14 cellular contexts compared by ENCODE assay signal in the genomic region with DNA sequence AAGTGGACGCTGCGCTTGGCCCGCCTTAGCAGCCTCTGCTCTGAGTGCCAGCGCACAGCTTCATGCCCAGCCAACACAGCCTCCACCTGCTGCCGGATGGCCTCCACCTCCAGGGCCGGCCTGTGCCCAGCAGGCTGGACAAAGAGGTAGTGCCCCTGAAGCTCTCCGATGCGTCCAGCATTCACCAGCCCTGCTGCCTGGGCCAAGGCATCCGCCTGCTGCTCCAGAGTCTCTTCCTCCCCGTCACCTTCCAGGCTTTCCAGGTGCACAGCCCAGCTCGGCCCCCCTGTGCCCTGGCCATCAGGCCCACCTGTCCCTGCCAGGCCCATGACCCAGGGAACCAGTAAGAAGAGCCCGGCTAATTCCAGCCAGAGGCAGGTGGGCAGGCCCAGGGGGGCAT. TPM values are rescaled to one million over a fixed set of nuclear protein-coding genes. Genes with fewer than 3 reads are reported as not detected.
DNase-seq lines count a peak whose midpoint lies in the region; ATAC-seq, FAIRE-seq and TF ChIP-seq lines count a peak whose summit lies in the region.
"Had no signal": no experiment of that assay in that cellular context is flagged by ENCODE, and none has a peak within 500 bp of the region (broad histone marks: within the 10 kb centered on the region; RNA-seq: fewer than 3 reads in every experiment).

No MANE protein-coding gene starts in this region.

- H3K9ac ChIP-seq in Loucy (ENCODE audit: low read depth, low read length, poor library complexity, severe bottlenecking) (no peak overlapping the region), GM12878 (ENCODE audit: control insufficient read depth, insufficient read depth, low read length) (peak overlapping the region; percentile 93; the same call in 1 of the 2 replicates), endodermal cell (ENCODE audit: extremely low read depth, low read length, poor library complexity, severe bottlenecking) (no peak overlapping the region)

- H3K4me1 Mint-ChIP-seq in activated CD4-positive, alpha-beta T cell treated with anti-CD3 and anti-CD28 coated beads, Interleukin-2, amount 10 ng/mL, durations not matched to agents 24 days and 14 days = peaks cover 45% of the 10 kb centered on the region
- H3K4me1 Mint-ChIP-seq in neural crest cell (peaks cover 49% of the 10 kb centered on the region), endodermal cell (peaks cover 31% of the 10 kb centered on the region)

- no peak for TF ChIP-seq EP300 in GM12878 (IDR thresholded peaks at IDR 0.05; ENCODE audit: borderline replicate concordance in 1 of 2, control insufficient read depth in 1 of 2, low read depth in 2 of 2, low read length in 2 of 2)

- FAIRE-seq in GM12878 (lab: Jason Lieb, UNC) = no peak
- FAIRE-seq: A204.1, H54, pancreas had no signal

- H2AFZ ChIP-seq in Loucy (ENCODE audit: low read length) = no peak overlapping the region
- no peak overlapping the region for H2AFZ ChIP-seq in GM12878 (ENCODE audit: control insufficient read depth, low read depth, low read length)

- no peak for TF ChIP-seq RAD21 in GM12878 (IDR thresholded peaks at IDR 0.05; ENCODE audit: insufficient read depth, low read depth, low read length)

- H3K27ac Mint-ChIP-seq in activated CD4-positive, alpha-beta T cell treated with anti-CD3 and anti-CD28 coated beads, Interleukin-2, amount 10 ng/mL, durations not matched to agents 24 days and 14 days = peak overlapping the region; percentile 98
- H3K27ac Mint-ChIP-seq in neural crest cell (ENCODE audit: unreplicated experiment) (no peak overlapping the region), endodermal cell (no peak overlapping the region)

- peaks cover 20% of the 10 kb centered on the region; the same call in 1 of the 2 replicates for H3K36me3 ChIP-seq in Loucy (ENCODE audit: insufficient read depth, low read length)
- peaks cover 22 to 24% of the 10 kb centered on the region in 2 experiments; a peak in 3 of 4 replicates for H3K36me3 ChIP-seq in GM12878 (ENCODE audit: control insufficient read depth in 2 of 2, insufficient read depth in 2 of 2, low read length in 1 of 2)
- H3K36me3 ChIP-seq in endodermal cell (ENCODE audit: control insufficient read depth, insufficient read depth, low read length) = peaks cover 51% of the 10 kb centered on the region

- H3K4me3 Mint-ChIP-seq in activated CD4-positive, alpha-beta T cell treated with anti-CD3 and anti-CD28 coated beads, Interleukin-2, amount 10 ng/mL, durations not matched to agents 24 days and 14 days = peak overlapping the region; percentile 93
- H3K4me3 Mint-ChIP-seq in neural crest cell (peak overlapping the region; percentile 96), endodermal cell (no peak overlapping the region)

- H3K4me1 ChIP-seq in Loucy (ENCODE audit: insufficient read depth, low read length, poor library complexity, severe bottlenecking) = peaks cover 28% of the 10 kb centered on the region
- H3K4me1 ChIP-seq in GM12878 (ENCODE audit: control insufficient read depth, insufficient read depth, low read length) = peaks cover 9% of the 10 kb centered on the region
- H3K4me1 ChIP-seq in endodermal cell (ENCODE audit: control insufficient read depth, insufficient read depth, low read length) = peaks cover 9% of the 10 kb centered on the region

- no peaks in the 10 kb centered on the region for H3K27me3 Mint-ChIP-seq in activated CD4-positive, alpha-beta T cell treated with anti-CD3 and anti-CD28 coated beads, Interleukin-2, amount 10 ng/mL, durations not matched to agents 24 days and 14 days
- no peaks in the 10 kb centered on the region for H3K27me3 Mint-ChIP-seq in neural crest cell (ENCODE audit: low read depth)
- H3K27me3 Mint-ChIP-seq in endodermal cell (ENCODE audit: insufficient read depth) = no peaks in the 10 kb centered on the region

- POLR2A ChIA-PET in GM12878 (lab: Charles Lee) = interaction anchor here (0.5 to 3.6 kb wide), 3 partner anchors 29 to 51 kb away, joined by 3 to 51 read pairs (median 3); a partner anchor contains a TSS

- no peaks in the 10 kb centered on the region for H3K9me3 Mint-ChIP-seq in activated CD4-positive, alpha-beta T cell treated with anti-CD3 and anti-CD28 coated beads, Interleukin-2, amount 10 ng/mL, durations not matched to agents 24 days and 14 days
- no peaks in the 10 kb centered on the region for H3K9me3 Mint-ChIP-seq in neural crest cell
- H3K9me3 Mint-ChIP-seq in endodermal cell = no peaks in the 10 kb centered on the region

- H3K79me2 ChIP-seq in Loucy (ENCODE audit: insufficient read depth, low read length) (peaks cover 42% of the 10 kb centered on the region), GM12878 (ENCODE audit: control insufficient read depth, insufficient read depth, low read length) (peaks cover 46% of the 10 kb centered on the region)

- WGBS in GM12878 (ENCODE audit: insufficient coverage, insufficient replicate concordance, low lambda C conversion rate, missing lambda C conversion rate) = 95% methylated on average over 12 of the region's 12 CpGs
- WGBS in endodermal cell (ENCODE audit: insufficient coverage in 1 of 2, insufficient read length in 1 of 2), 2 experiments = 94 to 100% methylated on average over 7 to 12 of the region's 12 CpGs

- H3K27ac ChIP-seq in GM12878 (ENCODE audit: control insufficient read depth, insufficient read depth) (peak overlapping the region; percentile 87), endodermal cell (ENCODE audit: low read depth, low read length) (no peak overlapping the region)
- H3K27ac ChIP-seq: pancreas had no signal

- DNase-seq in activated CD4-positive, alpha-beta T cell treated with anti-CD3 and anti-CD28 coated beads, Interleukin-2, amount 10 ng/mL, durations not matched to agents 24 days and 14 days = no peak
- no peak for DNase-seq in activated CD4-positive, alpha-beta T cell treated with anti-CD3 and anti-CD28 coated beads, Interleukin-2, amount 50 U/mL, for 4 hours
- DNase-seq in GM12878 (ENCODE audit: low read depth, low spot score) (no peak), neural crest cell (ENCODE audit: low read depth, low spot score) (no peak), endodermal cell (no peak), kidney tubule cell (ENCODE audit: low spot score) (no peak)
- DNase-seq: NCI-H187, NCI-H524 treated with DMSO at 0.1 percent for 48 hours, Peyer's patch had no signal

- in situ Hi-C loops in GM12878 (cut with MboI) = loop anchor here (5.0 kb wide), 1 partner anchor 352 kb away; no protein-coding TSS in a partner anchor

- SMC1A ChIA-PET in GM12878 (lab: Charles Lee; ENCODE audit: uncharacterized antibody, unreplicated experiment) = interaction anchor here (1.0 to 12.2 kb wide), 2 partner anchors 49 to 84 kb away, joined by 3 to 187 read pairs; a partner anchor contains a TSS

- H4K20me1 ChIP-seq in Loucy (ENCODE audit: insufficient read depth, low read length, poor library complexity, severe bottlenecking) (no peaks in the 10 kb centered on the region), GM12878 (ENCODE audit: control insufficient read depth, insufficient read depth) (no peaks in the 10 kb centered on the region; the same call in 1 of the 2 replicates)

- H3K9me3 ChIP-seq in Loucy (ENCODE audit: insufficient read depth, low read depth, low read length) (no peaks in the 10 kb centered on the region), GM12878 (replicated peaks; ENCODE audit: control insufficient read depth, insufficient read depth, low read length) (no peaks in the 10 kb centered on the region), endodermal cell (ENCODE audit: control insufficient read depth, low read length) (no peaks in the 10 kb centered on the region)
- H3K9me3 ChIP-seq: pancreas, Peyer's patch had no signal

- no peak for TF ChIP-seq CTCF in Loucy (conservative IDR thresholded peaks at IDR 0.05; ENCODE audit: low read length)
- no peak for TF ChIP-seq CTCF in GM12878 (IDR thresholded peaks at IDR 0.05 in 2 of 3, conservative IDR thresholded peaks at IDR 0.05 in 1 of 3; ENCODE audit: control insufficient read depth in 2 of 3, extremely low read depth in 1 of 3, insufficient read depth in 1 of 3, low read depth in 3 of 3, low read length in 3 of 3)
- TF ChIP-seq CTCF in neural crest cell (conservative IDR thresholded peaks at IDR 0.05) = no peak
- TF ChIP-seq CTCF in endodermal cell (conservative IDR thresholded peaks at IDR 0.05) = no peak

- H3K4me2 ChIP-seq in Loucy (ENCODE audit: low read depth, low read length, poor library complexity, severe bottlenecking) (peak overlapping the region; percentile 92), GM12878 (ENCODE audit: control insufficient read depth, insufficient read depth) (peak overlapping the region; percentile 5; the same call in 1 of the 2 replicates)

- TF ChIP-seq POLR2A in GM12878 (IDR thresholded peaks at IDR 0.05; ENCODE audit: low read depth, low read length) = 0 out of 2 replicates have a peak, but pooled peaks have one; percentile 16

- no peaks in the 10 kb centered on the region for H3K27me3 ChIP-seq in Loucy (ENCODE audit: insufficient read depth, low read length, poor library complexity, severe bottlenecking)
- no peaks in the 10 kb centered on the region for H3K27me3 ChIP-seq in GM12878 (replicated peaks in 1 of 2; ENCODE audit: control insufficient read depth in 2 of 2, insufficient read depth in 2 of 2, low read length in 1 of 2)
- H3K27me3 ChIP-seq in endodermal cell (ENCODE audit: control insufficient read depth, insufficient read depth, low read length, poor library complexity, severe bottlenecking) = no peaks in the 10 kb centered on the region
- H3K27me3 ChIP-seq: pancreas, Peyer's patch had no signal

- H3K36me3 Mint-ChIP-seq in activated CD4-positive, alpha-beta T cell treated with anti-CD3 and anti-CD28 coated beads, Interleukin-2, amount 10 ng/mL, durations not matched to agents 24 days and 14 days (ENCODE audit: low read depth) = peaks cover 58% of the 10 kb centered on the region
- peaks cover 2% of the 10 kb centered on the region for H3K36me3 Mint-ChIP-seq in neural crest cell (ENCODE audit: low read depth)
- H3K36me3 Mint-ChIP-seq in endodermal cell (ENCODE audit: low read depth) = peaks cover 30% of the 10 kb centered on the region

- no TSS peak for BruUV-seq in GM12878 (replicated peaks; lab: Mats Ljungman, UMichigan)

- CTCF ChIA-PET in GM12878 (lab: Yijun Ruan, JAX) = interaction anchor here (0.9 to 17.3 kb wide), 8 partner anchors 8 to 588 kb away, joined by 3 to 422 read pairs (median 4); a partner anchor contains a TSS

- no peaks in the 10 kb centered on the region for H3F3A ChIP-seq in Loucy (ENCODE audit: low read depth)

- ATAC-seq in GM12878 (no peak), GM21515 (IDR thresholded peaks at IDR 0.05; ENCODE audit: unreplicated experiment) (no peak)
- ATAC-seq: pancreas had no signal

- intact Hi-C loops in activated CD4-positive, alpha-beta T cell treated with anti-CD3 and anti-CD28 coated beads, Interleukin-2, amount 10 ng/mL, durations not matched to agents 24 days and 14 days (cut with micrococcal nuclease) = no loop called here
- intact Hi-C loops in GM12878 (cut with micrococcal nuclease; ENCODE audit: unreplicated experiment) = loop anchor here (5.0 kb wide), 2 partner anchors 392 to 437 kb away; a partner anchor contains a TSS

- no peaks in the 10 kb centered on the region for H3K9me2 ChIP-seq in Loucy (replicated peaks; ENCODE audit: low read depth, low read length)

- H3K4me3 ChIP-seq in Loucy (ENCODE audit: low read length, poor library complexity, severe bottlenecking) = peak overlapping the region; percentile 97
- no peak overlapping the region for H3K4me3 ChIP-seq in GM12878
- H3K4me3 ChIP-seq in endodermal cell (ENCODE audit: low read length) = no peak overlapping the region
- H3K4me3 ChIP-seq: pancreas had no signal

- RAD21 ChIA-PET in GM12878 (lab: Charles Lee; ENCODE audit: unreplicated experiment) = interaction anchor here (1.6 to 9.9 kb wide), 2 partner anchors 49 to 55 kb away, joined by 3 to 159 read pairs; a partner anchor contains a TSS

RNA-seq across cellular contexts. Expression of a gene that starts 2.5 kb away (rescaled TPM):
- total RNA-seq in activated CD4-positive, alpha-beta T cell treated with anti-CD3 and anti-CD28 coated beads, Interleukin-2, amount 10 ng/mL, durations not matched to agents 24 days and 14 days = 160 and 165 TPM in 2 replicates
- 171 and 196 TPM in 2 replicates for total RNA-seq in GM12878 (2013; cell fraction: nucleolus; rRNA removed)
- total RNA-seq in GM12878 (2014; rRNA removed) (55.7 and 59.3 TPM in 2 replicates), GM12878 (2014; rRNA removed; fragmentation: Illumina TruSeq; extraction: Trizol) (38.3 and 42.5 TPM in 2 replicates), GM12878 (2021) (69.8 and 81.5 TPM in 2 replicates), neural crest cell (49.7 and 53.1 TPM in 2 replicates), endodermal cell (10 to 100 TPM; 56.5 to 58.6 TPM)
- polyA plus RNA-seq in GM12878 (2011; ENCODE audit: low read depth) = 17.2 TPM
- polyA plus RNA-seq in GM12878 (2011; rRNA removed) (29.5 and 45.9 TPM in 2 replicates), GM12878 (2014; fragmentation: Illumina TruSeq; extraction: Trizol) (42.5 and 61.2 TPM in 2 replicates), GM12878 (2014; fragmentation: Nextera tagmentation; extraction: Ambion mirVana) (1 to 10 TPM; 5.5 to 5.7 TPM), GM12878 (2014; rRNA removed) (68.0 and 73.0 TPM in 2 replicates), GM12878 (2016; fragmentation: Nextera tagmentation; extraction: Ambion mirVana) (10 to 100 TPM; 51.4 to 51.8 TPM)
- 46.3 and 62.0 TPM in 2 replicates for polyA plus RNA-seq in GM12878 (2011; cell fraction: cytosol; rRNA removed)
- 237 and 245 TPM in 2 replicates for polyA plus RNA-seq in GM12878 (2011; cell fraction: nucleus; rRNA removed)
- polyA plus RNA-seq in GM12878 (2012) = 29.4 and 40.0 TPM in 2 replicates
- polyA minus RNA-seq in GM12878 (2011; rRNA and poly(A)+ RNA removed) = 40.2 and 61.4 TPM in 2 replicates
- 11.6 and 20.1 TPM in 2 replicates for polyA minus RNA-seq in GM12878 (2011; cell fraction: cytosol; rRNA and poly(A)+ RNA removed)
- polyA minus RNA-seq in GM12878 (2011; cell fraction: nucleus; rRNA and poly(A)+ RNA removed) = 34.6 and 60.9 TPM in 2 replicates
- 27.4 TPM for polyA plus RNA-seq in endodermal cell (2013, experiment 1 of 2)
- 21.1 TPM for polyA plus RNA-seq in endodermal cell (2013, experiment 2 of 2)

RNA-seq across cellular contexts. Expression of a gene that starts 3.1 kb away (rescaled TPM):
- 22.0 and 23.2 TPM in 2 replicates for total RNA-seq in activated CD4-positive, alpha-beta T cell treated with anti-CD3 and anti-CD28 coated beads, Interleukin-2, amount 10 ng/mL, durations not matched to agents 24 days and 14 days
- 37.6 and 40.7 TPM in 2 replicates for total RNA-seq in GM12878 (2013; cell fraction: nucleolus; rRNA removed)
- total RNA-seq in GM12878 (2014; rRNA removed) = 6.0 and 7.0 TPM in 2 replicates
- total RNA-seq in GM12878 (2014; rRNA removed; fragmentation: Illumina TruSeq; extraction: Trizol) = 8.2 and 8.3 TPM in 2 replicates
- 15.2 and 16.8 TPM in 2 replicates for total RNA-seq in GM12878 (2021)
- polyA plus RNA-seq in GM12878 (2011; ENCODE audit: low read depth) = 7.2 TPM
- polyA plus RNA-seq in GM12878 (2011; rRNA removed) = 10.0 and 12.7 TPM in 2 replicates
- 10.7 and 12.7 TPM in 2 replicates for polyA plus RNA-seq in GM12878 (2011; cell fraction: cytosol; rRNA removed)
- polyA plus RNA-seq in GM12878 (2011; cell fraction: nucleus; rRNA removed) = 41.4 and 45.4 TPM in 2 replicates
- polyA plus RNA-seq in GM12878 (2012) = 6.9 and 11.4 TPM in 2 replicates
- 13.8 and 19.9 TPM in 2 replicates for polyA plus RNA-seq in GM12878 (2014; fragmentation: Illumina TruSeq; extraction: Trizol)
- 1 to 10 TPM; 4.8 to 6.2 TPM for polyA plus RNA-seq in GM12878 (2014; fragmentation: Nextera tagmentation; extraction: Ambion mirVana)
- 8.2 and 11.4 TPM in 2 replicates for polyA plus RNA-seq in GM12878 (2014; rRNA removed)
- polyA plus RNA-seq in GM12878 (2016; fragmentation: Nextera tagmentation; extraction: Ambion mirVana) = 10 to 100 TPM; 12.8 to 15.3 TPM
- polyA minus RNA-seq in GM12878 (2011; rRNA and poly(A)+ RNA removed) = 21.2 and 28.2 TPM in 2 replicates
- 6.9 and 7.5 TPM in 2 replicates for polyA minus RNA-seq in GM12878 (2011; cell fraction: cytosol; rRNA and poly(A)+ RNA removed)
- polyA minus RNA-seq in GM12878 (2011; cell fraction: nucleus; rRNA and poly(A)+ RNA removed) = 14.5 and 22.1 TPM in 2 replicates
- total RNA-seq in neural crest cell = 47.2 and 47.5 TPM in 2 replicates
- 10 to 100 TPM; 46.4 to 51.1 TPM for total RNA-seq in endodermal cell
- polyA plus RNA-seq in endodermal cell (2013, experiment 1 of 2) = 35.7 TPM
- 37.2 TPM for polyA plus RNA-seq in endodermal cell (2013, experiment 2 of 2)

RNA-seq across cellular contexts. Expression of a gene that starts 30.2 kb away (rescaled TPM):
- total RNA-seq in activated CD4-positive, alpha-beta T cell treated with anti-CD3 and anti-CD28 coated beads, Interleukin-2, amount 10 ng/mL, durations not matched to agents 24 days and 14 days = 2.7 and 3.8 TPM in 2 replicates
- 17.4 and 21.3 TPM in 2 replicates for total RNA-seq in GM12878 (2013; cell fraction: nucleolus; rRNA removed)
- total RNA-seq in GM12878 (2014; rRNA removed) = 1.9 and 2.0 TPM in 2 replicates
- 1.5 and 1.6 TPM in 2 replicates for total RNA-seq in GM12878 (2014; rRNA removed; fragmentation: Illumina TruSeq; extraction: Trizol)
- total RNA-seq in GM12878 (2021) = 3.9 and 4.6 TPM in 2 replicates
- 2.9 TPM for polyA plus RNA-seq in GM12878 (2011; ENCODE audit: low read depth)
- 3.5 and 3.9 TPM in 2 replicates for polyA plus RNA-seq in GM12878 (2011; rRNA removed)
- polyA plus RNA-seq in GM12878 (2011; cell fraction: cytosol; rRNA removed) = 1.2 and 1.9 TPM in 2 replicates
- polyA plus RNA-seq in GM12878 (2011; cell fraction: nucleus; rRNA removed) = 36.5 and 46.4 TPM in 2 replicates
- polyA plus RNA-seq in GM12878 (2012) = 4.4 and 6.2 TPM in 2 replicates
- polyA plus RNA-seq in GM12878 (2014; fragmentation: Illumina TruSeq; extraction: Trizol) = 1.9 and 4.8 TPM in 2 replicates
- polyA plus RNA-seq in GM12878 (2014; fragmentation: Nextera tagmentation; extraction: Ambion mirVana) = 1 to 10 TPM in 1 of 2 experiments, under 1 TPM in 1; 0.26 to 1.0 TPM
- polyA plus RNA-seq in GM12878 (2014; rRNA removed) = 3.6 and 4.0 TPM in 2 replicates
- 1 to 10 TPM in 1 of 2 experiments, under 1 TPM in 1; 0.68 to 1.2 TPM for polyA plus RNA-seq in GM12878 (2016; fragmentation: Nextera tagmentation; extraction: Ambion mirVana)
- 1.3 and 1.5 TPM in 2 replicates for polyA minus RNA-seq in GM12878 (2011; rRNA and poly(A)+ RNA removed)
- polyA minus RNA-seq in GM12878 (2011; cell fraction: cytosol; rRNA and poly(A)+ RNA removed) = 1.3 TPM in 1 of 2 replicates, not detected in the other
- polyA minus RNA-seq in GM12878 (2011; cell fraction: nucleus; rRNA and poly(A)+ RNA removed) = 3.6 and 4.8 TPM in 2 replicates
- 6.4 and 7.7 TPM in 2 replicates for total RNA-seq in neural crest cell
- 100 to 1,000 TPM; 228 to 412 TPM for total RNA-seq in endodermal cell
- 375 TPM for polyA plus RNA-seq in endodermal cell (2013, experiment 1 of 2)
- 542 TPM for polyA plus RNA-seq in endodermal cell (2013, experiment 2 of 2)

RNA-seq across cellular contexts. Expression of a gene that starts 50.9 kb away (rescaled TPM):
- 23.9 and 29.1 TPM in 2 replicates for total RNA-seq in activated CD4-positive, alpha-beta T cell treated with anti-CD3 and anti-CD28 coated beads, Interleukin-2, amount 10 ng/mL, durations not matched to agents 24 days and 14 days
- 135 and 149 TPM in 2 replicates for total RNA-seq in GM12878 (2013; cell fraction: nucleolus; rRNA removed)
- total RNA-seq in GM12878 (2014; rRNA removed) (9.1 and 11.6 TPM in 2 replicates), GM12878 (2014; rRNA removed; fragmentation: Illumina TruSeq; extraction: Trizol) (8.4 and 9.0 TPM in 2 replicates), GM12878 (2021) (20.7 and 23.9 TPM in 2 replicates), neural crest cell (33.5 and 37.6 TPM in 2 replicates), endodermal cell (10 to 100 TPM; 39.3 to 43.0 TPM)
- polyA plus RNA-seq in GM12878 (2011; ENCODE audit: low read depth) = 13.0 TPM
- polyA plus RNA-seq in GM12878 (2011; rRNA removed) (9.5 and 20.7 TPM in 2 replicates), GM12878 (2014; fragmentation: Illumina TruSeq; extraction: Trizol) (12.7 and 16.3 TPM in 2 replicates), GM12878 (2014; fragmentation: Nextera tagmentation; extraction: Ambion mirVana) (1 to 10 TPM; 4.9 to 5.7 TPM), GM12878 (2014; rRNA removed) (16.5 and 19.3 TPM in 2 replicates), GM12878 (2016; fragmentation: Nextera tagmentation; extraction: Ambion mirVana) (1 to 10 TPM; 5.4 to 6.8 TPM)
- 17.4 and 19.1 TPM in 2 replicates for polyA plus RNA-seq in GM12878 (2011; cell fraction: cytosol; rRNA removed)
- 132 and 186 TPM in 2 replicates for polyA plus RNA-seq in GM12878 (2011; cell fraction: nucleus; rRNA removed)
- polyA plus RNA-seq in GM12878 (2012) = 23.5 and 23.6 TPM in 2 replicates
- 30.9 and 35.5 TPM in 2 replicates for polyA minus RNA-seq in GM12878 (2011; rRNA and poly(A)+ RNA removed)
- 8.3 and 11.5 TPM in 2 replicates for polyA minus RNA-seq in GM12878 (2011; cell fraction: cytosol; rRNA and poly(A)+ RNA removed)
- 54.3 and 61.1 TPM in 2 replicates for polyA minus RNA-seq in GM12878 (2011; cell fraction: nucleus; rRNA and poly(A)+ RNA removed)
- 23.7 TPM for polyA plus RNA-seq in endodermal cell (2013, experiment 1 of 2)
- polyA plus RNA-seq in endodermal cell (2013, experiment 2 of 2) = 21.9 TPM

Comparison
In these comparisons a context has a peak if more than half of its experiments do, and no peak if none do; other contexts are left out.
1. RNA of a gene that starts 30.2 kb away (total RNA-seq): 228 to 412 TPM in endodermal cell; 6.4 to 7.7 TPM in neural crest cell, 2.7 to 3.8 TPM in activated CD4-positive, alpha-beta T cell treated with anti-CD3 and anti-CD28 coated beads, Interleukin-2, amount 10 ng/mL, durations not matched to agents 24 days and 14 days and 1.5 to 21.3 TPM in GM12878; every median in the first group is over 10 times any median in the second.